ENCODE assay signal across 15 cellular contexts in the genomic region with DNA sequence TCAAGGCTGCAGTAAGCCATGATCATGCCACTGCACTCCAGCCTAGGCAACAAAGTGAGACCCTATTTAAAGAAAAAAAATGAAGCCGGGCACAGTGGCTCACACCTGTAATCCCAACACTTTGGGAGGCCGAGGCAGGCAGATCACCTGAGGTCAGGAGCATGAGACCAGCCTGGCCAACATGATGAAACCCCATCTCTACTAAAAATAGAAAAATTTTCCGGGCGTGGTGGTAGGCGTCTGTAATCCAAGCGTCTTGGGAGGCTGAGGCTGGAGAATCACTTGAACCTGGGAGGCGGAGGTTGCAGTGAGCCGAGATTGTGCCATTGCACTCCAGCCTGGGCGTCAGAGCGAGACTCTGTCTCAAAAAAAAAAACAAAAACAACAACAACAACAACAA. TPM values are rescaled to one million over a fixed set of nuclear protein-coding genes. Genes with fewer than 3 reads are reported as not detected.
"Had no signal": no experiment of that assay in that cellular context is flagged by ENCODE, and none has a peak within 500 bp of the region (broad histone marks: within the 10 kb centered on the region; RNA-seq: fewer than 3 reads in every experiment).

No MANE protein-coding gene starts in this region.

RNA-seq across cellular contexts. Expression of gene IQCC, which starts 39.8 kb away (rescaled TPM):
- total RNA-seq: ascending aorta had no signal

RNA-seq across cellular contexts. Expression of gene DCDC2B, which starts 43.3 kb away (rescaled TPM):
- total RNA-seq: activated naive CD4-positive, alpha-beta T cell treated with anti-CD3 and anti-CD28 coated beads for 36 hours; activated naive CD8-positive, alpha-beta T cell treated with anti-CD3 and anti-CD28 coated beads for 36 hours; activated T-cell treated with anti-CD3 and anti-CD28 coated beads, Interleukin-2, amount 50 U/mL, for 4 hours; activated T-helper 1 cell treated with anti-CD3 and anti-CD28 coated beads, Interleukin-12 subunit alpha, Interleukin-12 subunit beta, Interleukin-2, Interleukin-4 antibody, amounts not matched to agents 30 ng/mL and 10 ng/mL and 1 ng/mL, durations not matched to agents 14 hours and 24 hours and 36 hours; activated T-helper 2 cell treated with anti-CD3 and anti-CD28 coated beads, Interferon-gamma antibody, Interleukin-2, Interleukin-4, amounts not matched to agents 10 μg/mL and 5 μg/mL and 100 μg/mL, durations not matched to agents 14 hours and 24 hours and 36 hours; adrenal gland; aorta; ascending aorta; astrocyte; body of pancreas; bronchial epithelial cell; cardiac muscle cell; cardiac septum; cerebellum; chondrocyte had no signal
